In genomic region chr9:128550226-128550625, GRCh38 we compare ENCODE assay signal across 10 cellular contexts. TPM values are rescaled to one million over a fixed set of nuclear protein-coding genes. Genes with fewer than 3 reads are reported as not detected.
DNase-seq lines count a peak whose midpoint lies in the region; ATAC-seq lines count a peak whose summit lies in the region.
"Had no signal": no experiment of that assay in that cellular context is flagged by ENCODE, and none has a peak within 500 bp of the region (broad histone marks: within the 10 kb centered on the region; RNA-seq: fewer than 3 reads in every experiment).

No MANE protein-coding gene starts in this region.

- H3K4me1 ChIP-seq in right cardiac atrium (ENCODE audit: control insufficient read depth, insufficient read depth, low read length): peaks cover 11% of the 10 kb centered on the region

- WGBS in right cardiac atrium: 53% methylated on average over 2 of the region's 2 CpGs

- no peak for ATAC-seq in right cardiac atrium
- ATAC-seq in stimulated activated memory B cell treated with anti-CD40 and anti-IgM and Interleukin-4, amounts not matched to agents 10 μg/mL and 1 μg/mL and 100 μg/mL, for 72 hours: no peak
- ATAC-seq in HG02759 (IDR thresholded peaks at IDR 0.05; ENCODE audit: unreplicated experiment): no peak

- H3K9me3 ChIP-seq in right cardiac atrium (ENCODE audit: control insufficient read depth, low read length): no peaks in the 10 kb centered on the region
- H3K9me3 ChIP-seq: HAP-1 had no signal

- no peak overlapping the region for H3K4me3 ChIP-seq in right cardiac atrium (ENCODE audit: low read length)
- H3K4me3 ChIP-seq: HAP-1 had no signal

- no peaks in the 10 kb centered on the region for H3K27me3 ChIP-seq in right cardiac atrium (ENCODE audit: control insufficient read depth, insufficient read depth)

- peak overlapping the region; percentile 90 for H3K27ac ChIP-seq in right cardiac atrium (ENCODE audit: low read length)

- peak overlapping the region; percentile 89 for H3K27ac Mint-ChIP-seq in activated T-cell treated with anti-CD3 and anti-CD28 coated beads, Interleukin-2, amount 50 U/mL, for 24 hours
- H3K27ac Mint-ChIP-seq in stimulated activated memory B cell treated with anti-CD40 and anti-IgM and Interleukin-4, amounts not matched to agents 10 μg/mL and 1 μg/mL and 100 μg/mL, for 72 hours: no peak overlapping the region

- intact Hi-C loops in right cardiac atrium (cut with DNase I): no loop called here

- in situ Hi-C loops in G401 (cut with HindIII; ENCODE audit: low sequenced_read_pairs): no loop called here

- no peaks in the 10 kb centered on the region for H3K27me3 Mint-ChIP-seq in activated T-cell treated with anti-CD3 and anti-CD28 coated beads, Interleukin-2, amount 50 U/mL, for 24 hours
- no peaks in the 10 kb centered on the region for H3K27me3 Mint-ChIP-seq in stimulated activated memory B cell treated with anti-CD40 and anti-IgM and Interleukin-4, amounts not matched to agents 10 μg/mL and 1 μg/mL and 100 μg/mL, for 72 hours

- DNase-seq in G401 (ENCODE audit: low spot score): peak; percentile 64
- DNase-seq in activated T-cell treated with anti-CD3 and anti-CD28 coated beads, Interleukin-2, amount 50 U/mL, for 24 hours: peak; percentile 58
- no peak for DNase-seq in right cardiac atrium
- peak; percentile 53 for DNase-seq in stimulated activated CD4-positive, alpha-beta T cell treated with anti-CD3 and anti-CD28 coated beads, Interleukin-1b, Interleukin-23, amount 100 ng/mL, for 48 hours
- DNase-seq in NCI-H1417 (lab: John Stamatoyannopoulos, UW): no peak
- DNase-seq in NCI-H774 (lab: John Stamatoyannopoulos, UW): no peak
- DNase-seq: NCI-H1105 treated with DMSO at 0.1 percent for 48 hours had no signal

- peaks cover 30% of the 10 kb centered on the region for H3K4me1 Mint-ChIP-seq in activated T-cell treated with anti-CD3 and anti-CD28 coated beads, Interleukin-2, amount 50 U/mL, for 24 hours (ENCODE audit: low read depth)
- peaks cover 9% of the 10 kb centered on the region for H3K4me1 Mint-ChIP-seq in stimulated activated memory B cell treated with anti-CD40 and anti-IgM and Interleukin-4, amounts not matched to agents 10 μg/mL and 1 μg/mL and 100 μg/mL, for 72 hours

- H3K36me3 Mint-ChIP-seq in activated T-cell treated with anti-CD3 and anti-CD28 coated beads, Interleukin-2, amount 50 U/mL, for 24 hours (ENCODE audit: low read depth): peaks cover 5% of the 10 kb centered on the region
- H3K36me3 Mint-ChIP-seq in stimulated activated memory B cell treated with anti-CD40 and anti-IgM and Interleukin-4, amounts not matched to agents 10 μg/mL and 1 μg/mL and 100 μg/mL, for 72 hours: no peaks in the 10 kb centered on the region

- no peak overlapping the region for H3K4me3 Mint-ChIP-seq in activated T-cell treated with anti-CD3 and anti-CD28 coated beads, Interleukin-2, amount 50 U/mL, for 24 hours
- no peak overlapping the region for H3K4me3 Mint-ChIP-seq in stimulated activated memory B cell treated with anti-CD40 and anti-IgM and Interleukin-4, amounts not matched to agents 10 μg/mL and 1 μg/mL and 100 μg/mL, for 72 hours

- no peaks in the 10 kb centered on the region for H3K9me3 Mint-ChIP-seq in activated T-cell treated with anti-CD3 and anti-CD28 coated beads, Interleukin-2, amount 50 U/mL, for 24 hours
- H3K9me3 Mint-ChIP-seq in stimulated activated memory B cell treated with anti-CD40 and anti-IgM and Interleukin-4, amounts not matched to agents 10 μg/mL and 1 μg/mL and 100 μg/mL, for 72 hours: no peaks in the 10 kb centered on the region

RNA-seq across cellular contexts. Expression of gene SPTAN1, which starts 2.2 kb away (rescaled TPM):
- total RNA-seq in G401 (2014; rRNA removed; shearing (Covaris generic)): 99.1 and 103 TPM in 2 replicates
- total RNA-seq in right cardiac atrium: 100 to 1,000 TPM; 269 to 312 (median 282) TPM
- polyA plus RNA-seq in right cardiac atrium: 154 TPM

RNA-seq across cellular contexts. Expression of gene GLE1, which starts 45.7 kb away (rescaled TPM):
- total RNA-seq in G401 (2014; rRNA removed; shearing (Covaris generic)): 37.0 and 38.3 TPM in 2 replicates
- 10 to 100 TPM; 15.7 to 19.3 (median 17.9) TPM for total RNA-seq in right cardiac atrium
- 10.6 TPM for polyA plus RNA-seq in right cardiac atrium

Comparison
In these comparisons a context has a peak if more than half of its experiments do, and no peak if none do; other contexts are left out.
1. DNase-seq: peak in G401 (single experiment), activated T-cell treated with anti-CD3 and anti-CD28 coated beads, Interleukin-2, amount 50 U/mL, for 24 hours (single experiment) and stimulated activated CD4-positive, alpha-beta T cell treated with anti-CD3 and anti-CD28 coated beads, Interleukin-1b, Interleukin-23, amount 100 ng/mL, for 48 hours (single experiment); none in right cardiac atrium (0 of 3), NCI-H1417 (0 of 3) and NCI-H774 (single experiment).